Comparison of ENCODE assay signal across 31 cellular contexts in the genomic region with DNA sequence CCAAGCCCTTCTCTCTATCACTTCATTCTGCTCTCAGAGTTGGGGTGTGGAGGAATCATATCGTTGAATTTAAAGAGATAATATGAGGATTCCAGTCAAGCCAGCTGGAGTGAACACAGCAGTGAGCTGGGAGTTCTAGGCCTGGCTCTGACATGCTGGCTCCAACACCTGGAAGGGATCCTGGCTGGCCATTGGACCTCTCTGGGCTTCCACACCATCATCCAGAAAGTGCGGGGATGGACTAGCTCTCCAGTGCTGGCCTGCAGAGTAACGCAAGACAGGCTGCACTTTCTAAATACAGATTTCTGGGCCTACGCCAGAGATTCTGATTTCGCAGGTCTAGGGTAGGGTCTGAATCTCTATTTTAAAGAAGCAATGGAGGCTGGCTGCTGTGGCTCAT. TPM values are rescaled to one million over a fixed set of nuclear protein-coding genes. Genes with fewer than 3 reads are reported as not detected.
"Had no signal": no experiment of that assay in that cellular context is flagged by ENCODE, and none has a peak within 500 bp of the region (broad histone marks: within the 10 kb centered on the region; RNA-seq: fewer than 3 reads in every experiment).

No MANE protein-coding gene starts in this region.

- ATAC-seq: activated CD4-positive, CD25-positive, alpha-beta regulatory T cell treated with anti-CD3 and anti-CD28 coated beads, Interleukin-2, amount 50 U/mL, for 24 hours; activated naive CD4-positive, alpha-beta T cell treated with anti-CD3 and anti-CD28 coated beads, Interleukin-2, amount 50 U/mL, for 72 hours; activated T-cell treated with anti-CD3 and anti-CD28 coated beads, Interleukin-2, amount 50 U/mL, for 72 hours; esophagus mucosa; T-helper 17 cell had no signal

- H3K9me3 Mint-ChIP-seq: activated B cell treated with CpG ODN at 0.5 μM for 24 hours; activated CD4-positive, alpha-beta memory T cell treated with anti-CD3 and anti-CD28 coated beads, Interleukin-2, amount 10 ng/mL, durations not matched to agents 7 days and 5 days; activated CD4-positive, alpha-beta T cell treated with anti-CD3 and anti-CD28 coated beads, Interleukin-2, amount 10 ng/mL, durations not matched to agents 7 days and 5 days; activated naive CD4-positive, alpha-beta T cell treated with anti-CD3 and anti-CD28 coated beads, Interleukin-2, amount 10 ng/mL, durations not matched to agents 7 days and 5 days; activated naive CD4-positive, alpha-beta T cell treated with anti-CD3 and anti-CD28 coated beads, Interleukin-2, amount 50 U/mL, for 72 hours; activated naive CD8-positive, alpha-beta T cell treated with anti-CD3 and anti-CD28 coated beads, Interleukin-2, amount 10 ng/mL, durations not matched to agents 7 days and 5 days; activated T-cell treated with anti-CD3 and anti-CD28 coated beads, Interleukin-2, amount 50 U/mL, for 24 hours; activated T-cell treated with anti-CD3 and anti-CD28 coated beads, Interleukin-2, amount 50 U/mL, for 72 hours; brain; T-helper 2 cell treated with Interferon-gamma antibody and Interleukin-4, amounts not matched to agents 5 μg/mL and 100 μg/mL, for 36 hours had no signal

- H3K4me3 Mint-ChIP-seq: activated B cell treated with CpG ODN at 0.5 μM for 24 hours; activated CD4-positive, alpha-beta memory T cell treated with anti-CD3 and anti-CD28 coated beads, Interleukin-2, amount 10 ng/mL, durations not matched to agents 7 days and 5 days; activated CD4-positive, alpha-beta T cell treated with anti-CD3 and anti-CD28 coated beads, Interleukin-2, amount 10 ng/mL, durations not matched to agents 7 days and 5 days; activated naive CD4-positive, alpha-beta T cell treated with anti-CD3 and anti-CD28 coated beads, Interleukin-2, amount 10 ng/mL, durations not matched to agents 7 days and 5 days; activated naive CD8-positive, alpha-beta T cell treated with anti-CD3 and anti-CD28 coated beads, Interleukin-2, amount 10 ng/mL, durations not matched to agents 7 days and 5 days; activated T-cell treated with anti-CD3 and anti-CD28 coated beads, Interleukin-2, amount 50 U/mL, for 24 hours; activated T-cell treated with anti-CD3 and anti-CD28 coated beads, Interleukin-2, amount 50 U/mL, for 72 hours; brain; T-helper 17 cell; T-helper 2 cell treated with Interferon-gamma antibody and Interleukin-4, amounts not matched to agents 5 μg/mL and 100 μg/mL, for 36 hours had no signal

- H3K4me1 Mint-ChIP-seq: activated B cell treated with CpG ODN at 0.5 μM for 24 hours had no signal

- H3K27ac Mint-ChIP-seq: activated B cell treated with CpG ODN at 0.5 μM for 24 hours; activated CD4-positive, alpha-beta memory T cell treated with anti-CD3 and anti-CD28 coated beads, Interleukin-2, amount 10 ng/mL, durations not matched to agents 7 days and 5 days; activated CD4-positive, alpha-beta T cell treated with anti-CD3 and anti-CD28 coated beads, Interleukin-2, amount 10 ng/mL, durations not matched to agents 7 days and 5 days; activated naive CD4-positive, alpha-beta T cell treated with anti-CD3 and anti-CD28 coated beads, Interleukin-2, amount 10 ng/mL, durations not matched to agents 7 days and 5 days; activated naive CD8-positive, alpha-beta T cell treated with anti-CD3 and anti-CD28 coated beads, Interleukin-2, amount 10 ng/mL, durations not matched to agents 7 days and 5 days; activated T-cell treated with anti-CD3 and anti-CD28 coated beads, Interleukin-2, amount 50 U/mL, for 24 hours; activated T-cell treated with anti-CD3 and anti-CD28 coated beads, Interleukin-2, amount 50 U/mL, for 72 hours; brain; T-helper 17 cell; T-helper 2 cell treated with Interferon-gamma antibody and Interleukin-4, amounts not matched to agents 5 μg/mL and 100 μg/mL, for 36 hours had no signal

- DNase-seq: activated B cell treated with CpG ODN at 0.5 μM for 24 hours; activated CD4-positive, alpha-beta memory T cell treated with anti-CD3 and anti-CD28 coated beads, Interleukin-2, amount 10 ng/mL, durations not matched to agents 7 days and 5 days; activated CD4-positive, alpha-beta T cell treated with anti-CD3 and anti-CD28 coated beads, Interleukin-2, amount 10 ng/mL, durations not matched to agents 7 days and 5 days; activated CD4-positive, alpha-beta T cell treated with anti-CD3 and anti-CD28 coated beads, Interleukin-2, amount 50 U/mL, for 4 hours; activated CD8-positive, alpha-beta memory T cell treated with anti-CD3 and anti-CD28 coated beads, Interleukin-2, amount 50 U/mL, for 48 hours; activated gamma-delta T cell; activated naive CD4-positive, alpha-beta T cell; activated naive CD4-positive, alpha-beta T cell treated with anti-CD3 and anti-CD28 coated beads, Interleukin-2, amount 10 ng/mL, durations not matched to agents 7 days and 5 days; activated naive CD8-positive, alpha-beta T cell treated with anti-CD3 and anti-CD28 coated beads, Interleukin-2, amount 10 ng/mL, durations not matched to agents 7 days and 5 days; activated T-cell treated with anti-CD3 and anti-CD28 coated beads for 4 hours; activated T-cell treated with anti-CD3 and anti-CD28 coated beads, Interleukin-2, amount 50 U/mL, for 24 hours; activated T-cell treated with anti-CD3 and anti-CD28 coated beads, Interleukin-2, amount 50 U/mL, for 72 hours; central memory CD4-positive, alpha-beta T cell; cerebellar nuclear complex; colonic mucosa; effector CD8-positive, alpha-beta T cell; foreskin fibroblast; head of caudate nucleus; T-helper 1 cell; T-helper 17 cell; T1000; WERI-Rb-1 had no signal

- H3K4me3 ChIP-seq: ascending aorta, breast epithelium, cardiac muscle cell, colonic mucosa had no signal

- H3K4me1 ChIP-seq: breast epithelium, colonic mucosa had no signal

- H3K27ac ChIP-seq: ascending aorta, breast epithelium, cardiac muscle cell, colonic mucosa, WERI-Rb-1 had no signal

- H3K27me3 Mint-ChIP-seq: activated B cell treated with CpG ODN at 0.5 μM for 24 hours; activated CD4-positive, alpha-beta memory T cell treated with anti-CD3 and anti-CD28 coated beads, Interleukin-2, amount 10 ng/mL, durations not matched to agents 7 days and 5 days; activated CD4-positive, alpha-beta T cell treated with anti-CD3 and anti-CD28 coated beads, Interleukin-2, amount 10 ng/mL, durations not matched to agents 7 days and 5 days; activated naive CD4-positive, alpha-beta T cell treated with anti-CD3 and anti-CD28 coated beads, Interleukin-2, amount 10 ng/mL, durations not matched to agents 7 days and 5 days; activated naive CD8-positive, alpha-beta T cell treated with anti-CD3 and anti-CD28 coated beads, Interleukin-2, amount 10 ng/mL, durations not matched to agents 7 days and 5 days; activated T-cell treated with anti-CD3 and anti-CD28 coated beads, Interleukin-2, amount 50 U/mL, for 24 hours; T-helper 17 cell had no signal

- H3K36me3 Mint-ChIP-seq: brain had no signal

- H3K9me3 ChIP-seq: ascending aorta, breast epithelium, colonic mucosa had no signal

- H3K27me3 ChIP-seq: ascending aorta, breast epithelium, cardiac muscle cell, colonic mucosa had no signal

- H3K36me3 ChIP-seq: breast epithelium, cardiac muscle cell, colonic mucosa, WERI-Rb-1 had no signal

RNA-seq across cellular contexts. Expression of gene VDR, which starts 50.3 kb away (rescaled TPM):
- total RNA-seq: cardiac muscle cell, frontal cortex had no signal
- polyA plus RNA-seq: cardiac muscle cell had no signal
